ENCODE assay signal across 8 cellular contexts in the genomic region with DNA sequence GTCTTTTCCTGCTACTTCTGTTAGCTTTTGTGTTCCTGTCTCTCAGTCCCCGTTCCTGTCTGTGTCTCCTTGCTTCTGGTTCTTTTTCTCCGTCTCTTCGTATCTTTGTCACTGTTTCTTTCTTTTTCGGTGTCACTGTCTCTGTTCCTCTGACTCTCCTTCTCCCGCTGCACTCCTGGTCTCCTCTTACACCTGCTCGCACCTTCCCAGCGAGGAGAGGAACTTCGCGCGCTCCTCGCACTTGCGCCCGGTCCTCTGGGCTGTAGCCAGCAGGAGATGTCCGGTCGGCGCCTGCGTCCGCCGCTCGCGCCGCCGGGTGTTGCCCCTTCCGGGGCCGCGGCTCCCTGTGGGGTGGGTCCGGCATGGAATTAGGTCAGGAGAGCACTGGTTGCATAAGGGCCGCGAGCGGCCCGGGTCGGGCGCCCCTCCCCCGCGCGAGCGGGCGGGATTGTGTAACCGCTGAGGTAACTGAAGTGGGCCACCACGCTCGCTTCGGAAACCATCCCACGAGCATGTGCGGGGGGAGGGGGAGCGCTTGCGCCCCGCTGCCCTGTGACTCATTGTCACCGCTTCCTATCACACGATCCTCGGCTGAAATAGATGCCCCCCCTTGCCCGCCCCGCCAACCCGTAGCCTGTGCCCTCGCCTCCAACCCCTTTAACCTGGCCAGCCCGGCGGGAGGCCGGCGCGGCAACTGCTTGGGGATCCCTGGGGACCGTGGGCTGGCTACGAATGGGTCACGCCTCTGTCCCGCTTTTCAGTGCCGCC. TPM values are rescaled to one million over a fixed set of nuclear protein-coding genes. Genes with fewer than 3 reads are reported as not detected.
DNase-seq lines count a peak whose midpoint lies in the region; ATAC-seq, FAIRE-seq and TF ChIP-seq lines count a peak whose summit lies in the region.

No MANE protein-coding gene starts in this region.

- CTCF ChIA-PET in HEK293 (lab: Yijun Ruan, JAX), result interaction anchor here (0.6 to 1.8 kb wide), 3 partner anchors 29 to 128 kb away, joined by 3 to 8 read pairs (median 3); no protein-coding TSS in a partner anchor

- POLR2A ChIA-PET in HEK293 (lab: Yijun Ruan, JAX), result no interaction called here

- intact Hi-C loops in thyroid gland (cut with DNase I), result no loop called here

- peak overlapping the region; percentile 44 for H3K4me3 ChIP-seq in HEK293 (ENCODE audit: low read depth, low read length)
- H3K4me3 ChIP-seq in thyroid gland (replicated peaks in 1 of 3), result peak overlapping the region in 2 of 3 donors; percentile 44 to 51

- TF ChIP-seq POLR2A in thyroid gland (IDR thresholded peaks at IDR 0.05), result peak in 1 of 2 donors; percentile 70

- no peak for TF ChIP-seq CTCF in HEK293 (tag by site-specific recombination; IDR thresholded peaks at IDR 0.05)
- TF ChIP-seq CTCF in omental fat pad (IDR thresholded peaks at IDR 0.05), result no peak
- TF ChIP-seq CTCF in thyroid gland (IDR thresholded peaks at IDR 0.05), result no peak

- ATAC-seq in omental fat pad (ENCODE audit: low FRiP score) (peak; percentile 75), HG02610 (IDR thresholded peaks at IDR 0.05; ENCODE audit: unreplicated experiment) (no peak), HG03460 (IDR thresholded peaks at IDR 0.05; ENCODE audit: unreplicated experiment) (no peak)

- DNase-seq in RKO (ENCODE audit: low spot score), result peak; percentile 83
- peak; percentile 73 for DNase-seq in activated gamma-delta T cell treated with Interleukin-2 at 50 U/mL for 16 hours
- peak; percentile 52 to 67 for DNase-seq in frontal cortex (ENCODE audit: low spot score in 2 of 2)
- peak; percentile 58 for DNase-seq in omental fat pad (ENCODE audit: low spot score)
- peak; percentile 88 for DNase-seq in thyroid gland

- H3K27ac ChIP-seq in HEK293 (ENCODE audit: extremely low read depth, low read depth, low read length) (peak overlapping the region; percentile 47; the same call in 1 of the 2 replicates), thyroid gland (peak overlapping the region; percentile 92 to 96 (median 94))

- H3K9me3 ChIP-seq in HEK293 (ENCODE audit: control insufficient read depth, insufficient read depth, low read depth, low read length), result no peaks in the 10 kb centered on the region
- H3K9me3 ChIP-seq in thyroid gland, result no peaks in the 10 kb centered on the region

- no peaks in the 10 kb centered on the region for H3K4me1 ChIP-seq in HEK293 (ENCODE audit: control insufficient read depth, insufficient read depth, low read length)
- H3K4me1 ChIP-seq in thyroid gland, result peaks cover 5 to 6% of the 10 kb centered on the region in 2 donors

- no peak for FAIRE-seq in frontal cortex (lab: Jason Lieb, UNC)

- 0 to 1% methylated on average over 13 to 27 of the region's 64 CpGs for WGBS in thyroid gland, 2 donors

- no peaks in the 10 kb centered on the region for H3K27me3 ChIP-seq in thyroid gland

- peaks cover 6 to 27% of the 10 kb centered on the region in 2 experiments for H3K36me3 ChIP-seq in HEK293 (ENCODE audit: control insufficient read depth in 2 of 2, insufficient read depth in 1 of 2, low read length in 2 of 2)
- peaks cover 0 to 9% of the 10 kb centered on the region in 2 donors for H3K36me3 ChIP-seq in thyroid gland

TF ChIP-seq in HEK293, 187 proteins besides CTCF, POLR2A, EP300 and RAD21 (continues in another document):
- TF ChIP-seq, protein P1, sequence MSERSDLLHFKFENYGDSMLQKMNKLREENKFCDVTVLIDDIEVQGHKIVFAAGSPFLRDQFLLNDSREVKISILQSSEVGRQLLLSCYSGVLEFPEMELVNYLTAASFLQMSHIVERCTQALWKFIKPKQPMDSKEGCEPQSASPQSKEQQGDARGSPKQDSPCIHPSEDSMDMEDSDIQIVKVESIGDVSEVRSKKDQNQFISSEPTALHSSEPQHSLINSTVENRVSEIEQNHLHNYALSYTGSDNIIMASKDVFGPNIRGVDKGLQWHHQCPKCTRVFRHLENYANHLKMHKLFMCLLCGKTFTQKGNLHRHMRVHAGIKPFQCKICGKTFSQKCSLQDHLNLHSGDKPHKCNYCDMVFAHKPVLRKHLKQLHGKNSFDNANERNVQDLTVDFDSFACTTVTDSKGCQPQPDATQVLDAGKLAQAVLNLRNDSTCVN (tag by site-specific recombination; optimal IDR thresholded peaks at IDR 0.05), result peak; percentile 82
- TF ChIP-seq ZNF501 (tag by site-specific recombination; IDR thresholded peaks at IDR 0.05), result 0 out of 2 replicates have a peak, but pooled peaks have one; percentile 46
- TF ChIP-seq EGR2 (tag by site-specific recombination; IDR thresholded peaks at IDR 0.05; ENCODE audit: low read depth), result peak; percentile 85
- TF ChIP-seq KLF9 (tag by site-specific recombination; IDR thresholded peaks at IDR 0.05; ENCODE audit: low read depth), result peak; percentile 20; the same call in 1 of the 2 replicates
- peak; percentile 68 for TF ChIP-seq IKZF3 (tag by site-specific recombination; IDR thresholded peaks at IDR 0.05)
- no peak for TF ChIP-seq ZNF624 (tag by site-specific recombination; IDR thresholded peaks at IDR 0.05)
- TF ChIP-seq, protein P2, sequence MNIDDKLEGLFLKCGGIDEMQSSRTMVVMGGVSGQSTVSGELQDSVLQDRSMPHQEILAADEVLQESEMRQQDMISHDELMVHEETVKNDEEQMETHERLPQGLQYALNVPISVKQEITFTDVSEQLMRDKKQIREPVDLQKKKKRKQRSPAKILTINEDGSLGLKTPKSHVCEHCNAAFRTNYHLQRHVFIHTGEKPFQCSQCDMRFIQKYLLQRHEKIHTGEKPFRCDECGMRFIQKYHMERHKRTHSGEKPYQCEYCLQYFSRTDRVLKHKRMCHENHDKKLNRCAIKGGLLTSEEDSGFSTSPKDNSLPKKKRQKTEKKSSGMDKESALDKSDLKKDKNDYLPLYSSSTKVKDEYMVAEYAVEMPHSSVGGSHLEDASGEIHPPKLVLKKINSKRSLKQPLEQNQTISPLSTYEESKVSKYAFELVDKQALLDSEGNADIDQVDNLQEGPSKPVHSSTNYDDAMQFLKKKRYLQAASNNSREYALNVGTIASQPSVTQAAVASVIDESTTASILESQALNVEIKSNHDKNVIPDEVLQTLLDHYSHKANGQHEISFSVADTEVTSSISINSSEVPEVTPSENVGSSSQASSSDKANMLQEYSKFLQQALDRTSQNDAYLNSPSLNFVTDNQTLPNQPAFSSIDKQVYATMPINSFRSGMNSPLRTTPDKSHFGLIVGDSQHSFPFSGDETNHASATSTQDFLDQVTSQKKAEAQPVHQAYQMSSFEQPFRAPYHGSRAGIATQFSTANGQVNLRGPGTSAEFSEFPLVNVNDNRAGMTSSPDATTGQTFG (tag by site-specific recombination; IDR thresholded peaks at IDR 0.05; ENCODE audit: borderline replicate concordance), result 0 out of 2 replicates have a peak, but pooled peaks have one; percentile 26
- TF ChIP-seq, protein P3, sequence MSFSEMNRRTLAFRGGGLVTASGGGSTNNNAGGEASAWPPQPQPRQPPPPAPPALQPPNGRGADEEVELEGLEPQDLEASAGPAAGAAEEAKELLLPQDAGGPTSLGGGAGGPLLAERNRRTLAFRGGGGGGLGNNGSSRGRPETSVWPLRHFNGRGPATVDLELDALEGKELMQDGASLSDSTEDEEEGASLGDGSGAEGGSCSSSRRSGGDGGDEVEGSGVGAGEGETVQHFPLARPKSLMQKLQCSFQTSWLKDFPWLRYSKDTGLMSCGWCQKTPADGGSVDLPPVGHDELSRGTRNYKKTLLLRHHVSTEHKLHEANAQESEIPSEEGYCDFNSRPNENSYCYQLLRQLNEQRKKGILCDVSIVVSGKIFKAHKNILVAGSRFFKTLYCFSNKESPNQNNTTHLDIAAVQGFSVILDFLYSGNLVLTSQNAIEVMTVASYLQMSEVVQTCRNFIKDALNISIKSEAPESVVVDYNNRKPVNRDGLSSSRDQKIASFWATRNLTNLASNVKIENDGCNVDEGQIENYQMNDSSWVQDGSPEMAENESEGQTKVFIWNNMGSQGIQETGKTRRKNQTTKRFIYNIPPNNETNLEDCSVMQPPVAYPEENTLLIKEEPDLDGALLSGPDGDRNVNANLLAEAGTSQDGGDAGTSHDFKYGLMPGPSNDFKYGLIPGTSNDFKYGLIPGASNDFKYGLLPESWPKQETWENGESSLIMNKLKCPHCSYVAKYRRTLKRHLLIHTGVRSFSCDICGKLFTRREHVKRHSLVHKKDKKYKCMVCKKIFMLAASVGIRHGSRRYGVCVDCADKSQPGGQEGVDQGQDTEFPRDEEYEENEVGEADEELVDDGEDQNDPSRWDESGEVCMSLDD (tag by site-specific recombination; IDR thresholded peaks at IDR 0.05), result 0 out of 2 replicates have a peak, but pooled peaks have one; percentile 16
- TF ChIP-seq ZNF837 (tag by site-specific recombination; IDR thresholded peaks at IDR 0.05), result no peak
- TF ChIP-seq, protein P4, sequence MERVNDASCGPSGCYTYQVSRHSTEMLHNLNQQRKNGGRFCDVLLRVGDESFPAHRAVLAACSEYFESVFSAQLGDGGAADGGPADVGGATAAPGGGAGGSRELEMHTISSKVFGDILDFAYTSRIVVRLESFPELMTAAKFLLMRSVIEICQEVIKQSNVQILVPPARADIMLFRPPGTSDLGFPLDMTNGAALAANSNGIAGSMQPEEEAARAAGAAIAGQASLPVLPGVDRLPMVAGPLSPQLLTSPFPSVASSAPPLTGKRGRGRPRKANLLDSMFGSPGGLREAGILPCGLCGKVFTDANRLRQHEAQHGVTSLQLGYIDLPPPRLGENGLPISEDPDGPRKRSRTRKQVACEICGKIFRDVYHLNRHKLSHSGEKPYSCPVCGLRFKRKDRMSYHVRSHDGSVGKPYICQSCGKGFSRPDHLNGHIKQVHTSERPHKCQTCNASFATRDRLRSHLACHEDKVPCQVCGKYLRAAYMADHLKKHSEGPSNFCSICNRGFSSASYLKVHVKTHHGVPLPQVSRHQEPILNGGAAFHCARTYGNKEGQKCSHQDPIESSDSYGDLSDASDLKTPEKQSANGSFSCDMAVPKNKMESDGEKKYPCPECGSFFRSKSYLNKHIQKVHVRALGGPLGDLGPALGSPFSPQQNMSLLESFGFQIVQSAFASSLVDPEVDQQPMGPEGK (tag by site-specific recombination; IDR thresholded peaks at IDR 0.05), result peak; percentile 73
- 0 out of 2 replicates have a peak, but pooled peaks have one; percentile 31 for TF ChIP-seq ZNF558 (tag by site-specific recombination; IDR thresholded peaks at IDR 0.05)
- peak; percentile 64 for TF ChIP-seq SP2 (tag by site-specific recombination; IDR thresholded peaks at IDR 0.05)
- TF ChIP-seq KLF8 (tag by site-specific recombination; IDR thresholded peaks at IDR 0.05), result peak; percentile 72; the same call in 1 of the 2 replicates
- 0 out of 2 replicates have a peak, but pooled peaks have one; percentile 39 for TF ChIP-seq ZNF324 (tag by site-specific recombination; IDR thresholded peaks at IDR 0.05)

RNA-seq across cellular contexts. Expression of a gene that starts 1.6 kb away (rescaled TPM):
- total RNA-seq in frontal cortex (1.6 TPM), omental fat pad (10 to 100 TPM; 15.1 to 54.4 (median 27.3) TPM), thyroid gland (100 to 1,000 TPM in 1 of 4 donors, 10 to 100 TPM in 3; 32.1 to 106 (median 51.9) TPM)
